8 cellular contexts compared by ENCODE assay signal in the genomic region with DNA sequence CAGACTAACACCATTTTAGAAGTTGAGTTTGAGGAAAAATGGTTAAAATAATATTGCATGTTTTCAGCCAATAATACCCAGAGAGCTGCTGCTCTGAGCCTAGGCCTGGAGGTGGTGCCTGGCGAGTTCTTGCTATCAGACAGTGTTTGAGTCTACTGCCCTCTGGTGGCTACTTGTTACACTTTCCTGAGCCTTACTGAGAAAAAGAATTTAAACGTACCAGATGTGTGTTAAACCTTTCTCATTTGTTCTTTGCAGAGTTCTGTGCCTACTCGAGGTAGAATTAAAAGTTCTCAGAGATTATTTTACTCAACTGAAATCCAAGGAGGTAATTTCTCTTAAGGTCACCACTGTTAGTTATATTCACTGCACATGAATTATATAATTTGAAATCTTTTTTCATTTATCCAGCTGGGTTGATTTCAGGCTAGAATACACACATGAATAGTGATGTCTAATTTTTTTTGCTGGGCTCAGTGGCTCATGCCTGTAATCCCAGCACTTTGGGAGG. TPM values are rescaled to one million over a fixed set of nuclear protein-coding genes. Genes with fewer than 3 reads are reported as not detected.
DNase-seq lines count a peak whose midpoint lies in the region; ATAC-seq, FAIRE-seq and TF ChIP-seq lines count a peak whose summit lies in the region.

No MANE protein-coding gene starts in this region.

- H3K9me3 ChIP-seq in kidney (ENCODE audit: control insufficient read depth in 1 of 2, low read length in 2 of 2), result no peaks in the 10 kb centered on the region

- intact Hi-C loops in kidney (cut with DNase I), result no loop called here

- no peak overlapping the region for H3K4me3 ChIP-seq in WI38 (ENCODE audit: low read depth, low read length)
- no peak overlapping the region for H3K4me3 ChIP-seq in cardiac fibroblast (replicated peaks in 1 of 2; ENCODE audit: low read depth in 2 of 2, low read length in 2 of 2)
- H3K4me3 ChIP-seq in kidney (ENCODE audit: low read length in 2 of 2), result no peak overlapping the region

- peak; percentile 83 for DNase-seq in ACHN
- peak; percentile 95 for DNase-seq in NCI-H345 treated with DMSO at 0.1 percent for 48 hours (lab: John Stamatoyannopoulos, UW; ENCODE audit: unreplicated experiment)
- DNase-seq in cardiac fibroblast (ENCODE audit: low read depth in 2 of 2), result peak; percentile 94 to 95
- DNase-seq in kidney, result peak; percentile 76
- DNase-seq in stimulated activated CD4-positive, alpha-beta T cell treated with anti-CD3 and anti-CD28 coated beads, Interleukin-1b, Interleukin-23, amount 100 ng/mL, for 48 hours, result peak; percentile 80

- peaks cover 8 to 9% of the 10 kb centered on the region in 2 donors for H3K4me1 ChIP-seq in kidney (ENCODE audit: control insufficient read depth in 1 of 2, insufficient read depth in 1 of 2, low read depth in 1 of 2, low read length in 2 of 2)

- H3K9ac ChIP-seq in kidney (ENCODE audit: low read length in 2 of 2), result no peak overlapping the region

- TF ChIP-seq CTCF in WI38 (IDR thresholded peaks at IDR 0.05; ENCODE audit: low read depth, low read length) (peak; percentile 74), cardiac fibroblast (IDR thresholded peaks at IDR 0.05; ENCODE audit: low read depth, low read length) (peak; percentile 81), kidney (IDR thresholded peaks at IDR 0.05; ENCODE audit: borderline replicate concordance, extremely low read depth, insufficient read depth) (peak; percentile 91)

- peak; percentile 84 for FAIRE-seq in kidney (lab: Jason Lieb, UNC)

- ATAC-seq in GM18861 (IDR thresholded peaks at IDR 0.05; ENCODE audit: unreplicated experiment) (peak; percentile 84), HG03354 (IDR thresholded peaks at IDR 0.05; ENCODE audit: poor library complexity, severe bottlenecking, unreplicated experiment) (peak; percentile 92)

- no peaks in the 10 kb centered on the region for H3K36me3 ChIP-seq in kidney (ENCODE audit: control insufficient read depth in 1 of 2, insufficient read depth in 2 of 2, low read length in 2 of 2)

- H3K27ac ChIP-seq in kidney (ENCODE audit: low read depth in 2 of 2, low read length in 2 of 2), result no peak overlapping the region

- in situ Hi-C loops in ACHN (cut with HindIII; ENCODE audit: low pct_ligation_motif_present, low pct_unique_long_range_greater_than_20kb, low sequenced_read_pairs), result no loop called here

RNA-seq across cellular contexts. Expression of a gene that starts 38.2 kb away (rescaled TPM):
- 6.1 TPM for total RNA-seq in kidney
- 7.2 TPM for polyA plus RNA-seq in kidney (ENCODE audit: insufficient read depth, low read depth, low replicate concordance)
